Comparison of ENCODE assay signal across 29 cellular contexts in the genomic region with DNA sequence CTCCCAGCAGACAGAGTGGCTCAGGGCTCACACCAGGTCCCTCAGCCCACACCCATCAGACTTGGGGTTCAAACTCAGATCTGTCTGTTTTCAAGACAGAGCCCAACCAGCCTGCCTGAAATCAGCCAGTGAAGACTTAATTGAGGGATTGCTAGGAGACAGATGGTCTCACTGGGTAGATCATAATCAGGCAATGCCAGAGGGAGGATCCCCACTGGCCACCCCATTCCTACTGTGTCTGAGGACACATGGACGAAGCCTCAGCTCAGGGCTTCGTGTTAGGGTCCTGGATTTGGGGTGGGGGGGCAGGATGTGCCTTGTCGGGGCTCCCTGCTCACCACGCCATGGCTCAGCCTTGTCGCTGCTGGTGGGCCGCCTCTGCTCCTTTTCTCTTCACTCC.
"Had no signal": no experiment of that assay in that cellular context is flagged by ENCODE, and none has a peak within 500 bp of the region (broad histone marks: within the 10 kb centered on the region; RNA-seq: fewer than 3 reads in every experiment).

No MANE protein-coding gene starts in this region.

- H3K36me3 ChIP-seq: colonic mucosa, esophagus muscularis mucosa, gastroesophageal sphincter, heart left ventricle, left lung, ovary, sigmoid colon, tibial artery had no signal

- H3K27ac ChIP-seq: colonic mucosa, esophagus muscularis mucosa, foreskin keratinocyte, gastroesophageal sphincter, heart left ventricle, left lung, ovary, sigmoid colon, testis, tibial artery had no signal

- DNase-seq: colonic mucosa; effector memory CD4-positive, alpha-beta T cell; foreskin keratinocyte; hippocampal formation; left cardiac atrium; left lung; mammary epithelial cell; mesendoderm; naive thymus-derived CD8-positive, alpha-beta T cell; nephron progenitor cell; ovary; posterior cingulate gyrus; retina; sigmoid colon; stimulated activated CD4-positive, alpha-beta T cell treated with anti-CD3 and anti-CD28 coated beads, Interleukin-2, amount 100 ng/mL, for 24 hours; stimulated activated CD4-positive, alpha-beta T cell treated with anti-CD3 and anti-CD28 coated beads, Interleukin-4, amount 100 ng/mL, for 24 hours; stimulated activated naive CD8-positive, alpha-beta T cell treated with anti-CD3 and anti-CD28 coated beads, Interleukin-15, Interleukin-2, amounts not matched to agents 100 U/mL and 50 U/mL, for 24 hours; substantia nigra; testis; tibial artery had no signal

- H3K27ac Mint-ChIP-seq: dendritic cell treated with granulocyte-macrophage colony-stimulating factor and Interleukin-4, amounts not matched to agents 40 ng/mL and 50 ng/mL, for 4 days; nephron progenitor cell; stimulated activated memory B cell treated with anti-CD40 and anti-IgM and Interleukin-4, amounts not matched to agents 10 μg/mL and 1 μg/mL and 100 μg/mL, for 72 hours; type B pancreatic cell had no signal

- H3K9me3 ChIP-seq: colonic mucosa, gastroesophageal sphincter, heart left ventricle, left lung, ovary, sigmoid colon, testis, tibial artery had no signal

- ATAC-seq: foreskin keratinocyte; gastroesophageal sphincter; heart left ventricle; left cardiac atrium; left lung; naive thymus-derived CD8-positive, alpha-beta T cell; stimulated activated memory B cell treated with anti-CD40 and anti-IgM and Interleukin-4, amounts not matched to agents 10 μg/mL and 1 μg/mL and 100 μg/mL, for 72 hours; stimulated activated naive CD8-positive, alpha-beta T cell treated with anti-CD3 and anti-CD28 coated beads, Interleukin-15, Interleukin-2, amounts not matched to agents 100 U/mL and 50 U/mL, for 24 hours had no signal

- H3K27me3 Mint-ChIP-seq: stimulated activated memory B cell treated with anti-CD40 and anti-IgM and Interleukin-4, amounts not matched to agents 10 μg/mL and 1 μg/mL and 100 μg/mL, for 72 hours had no signal

- H3K4me1 ChIP-seq: colonic mucosa, esophagus muscularis mucosa, foreskin keratinocyte, gastroesophageal sphincter, heart left ventricle, left lung, sigmoid colon, testis, tibial artery had no signal

- H3K4me1 Mint-ChIP-seq: nephron progenitor cell; stimulated activated memory B cell treated with anti-CD40 and anti-IgM and Interleukin-4, amounts not matched to agents 10 μg/mL and 1 μg/mL and 100 μg/mL, for 72 hours had no signal

- H3K36me3 Mint-ChIP-seq: stimulated activated memory B cell treated with anti-CD40 and anti-IgM and Interleukin-4, amounts not matched to agents 10 μg/mL and 1 μg/mL and 100 μg/mL, for 72 hours; type B pancreatic cell had no signal

- H3K9me3 Mint-ChIP-seq: dendritic cell treated with granulocyte-macrophage colony-stimulating factor and Interleukin-4, amounts not matched to agents 40 ng/mL and 50 ng/mL, for 4 days; naive thymus-derived CD8-positive, alpha-beta T cell; stimulated activated memory B cell treated with anti-CD40 and anti-IgM and Interleukin-4, amounts not matched to agents 10 μg/mL and 1 μg/mL and 100 μg/mL, for 72 hours; type B pancreatic cell had no signal

- H3K27me3 ChIP-seq: colonic mucosa, ovary, testis had no signal

- H3K4me3 Mint-ChIP-seq: dendritic cell treated with granulocyte-macrophage colony-stimulating factor and Interleukin-4, amounts not matched to agents 40 ng/mL and 50 ng/mL, for 4 days; naive thymus-derived CD8-positive, alpha-beta T cell; stimulated activated memory B cell treated with anti-CD40 and anti-IgM and Interleukin-4, amounts not matched to agents 10 μg/mL and 1 μg/mL and 100 μg/mL, for 72 hours; type B pancreatic cell had no signal

- FAIRE-seq: endothelial cell of umbilical vein, islet of Langerhans, urothelium cell line had no signal

- H3K4me3 ChIP-seq: colonic mucosa, esophagus muscularis mucosa, gastroesophageal sphincter, heart left ventricle, left lung, ovary, sigmoid colon, testis, tibial artery had no signal
